In genomic region chr6:69232506-69233194, GRCh38 we compare ENCODE assay signal across 1 cellular context.
TF ChIP-seq lines count a peak whose summit lies in the region.

No MANE protein-coding gene starts in this region.

TF ChIP-seq in HepG2, 621 proteins besides CTCF, POLR2A, EP300 and RAD21 (continued from another document and continues in another):
- no peak for TF ChIP-seq ZBTB40 (IDR thresholded peaks at IDR 0.05)
- TF ChIP-seq ZBTB40 (CRISPR knock-in tag; IDR thresholded peaks at IDR 0.05), result peak; percentile 89
- no peak for TF ChIP-seq CBX1 (IDR thresholded peaks at IDR 0.05; ENCODE audit: low read depth)
- TF ChIP-seq ZSCAN12 (CRISPR knock-in tag; IDR thresholded peaks at IDR 0.05), result peak; percentile 99
- TF ChIP-seq SIX1 (CRISPR knock-in tag; IDR thresholded peaks at IDR 0.05; ENCODE audit: borderline replicate concordance), result peak; percentile 69; the same call in 1 of the 2 replicates
- TF ChIP-seq NFE2L1 (CRISPR knock-in tag; IDR thresholded peaks at IDR 0.05; ENCODE audit: borderline replicate concordance), result no peak
- peak; percentile 95; the same call in 1 of the 2 replicates for TF ChIP-seq ZNF558 (CRISPR knock-in tag; IDR thresholded peaks at IDR 0.05; ENCODE audit: borderline replicate concordance)
- peak; percentile 88; the same call in 1 of the 2 replicates for TF ChIP-seq MLLT10 (CRISPR knock-in tag; IDR thresholded peaks at IDR 0.05)
- peak; percentile 98 for TF ChIP-seq GPN1 (CRISPR knock-in tag; IDR thresholded peaks at IDR 0.05; ENCODE audit: borderline replicate concordance)
- TF ChIP-seq AKNA (CRISPR knock-in tag; IDR thresholded peaks at IDR 0.05; ENCODE audit: borderline replicate concordance), result peak; percentile 97
- TF ChIP-seq KDM5B (CRISPR knock-in tag; IDR thresholded peaks at IDR 0.05; ENCODE audit: borderline replicate concordance), result peak; percentile 89
- TF ChIP-seq IKZF4 (CRISPR knock-in tag; IDR thresholded peaks at IDR 0.05; ENCODE audit: borderline replicate concordance, low read depth, not compliant biosample characterization), result peak; percentile 97
- peak; percentile 74; the same call in 1 of the 2 replicates for TF ChIP-seq HOXA9 (CRISPR knock-in tag; IDR thresholded peaks at IDR 0.05; ENCODE audit: borderline replicate concordance)
- no peak for TF ChIP-seq NONO (IDR thresholded peaks at IDR 0.05)
- no peak for TF ChIP-seq NONO (CRISPR knock-in tag; conservative IDR thresholded peaks at IDR 0.05)
- peak; percentile 95 for TF ChIP-seq ATF7-NPFF (CRISPR knock-in tag; IDR thresholded peaks at IDR 0.05; ENCODE audit: low read depth)
- TF ChIP-seq FOXO1 (CRISPR knock-in tag; IDR thresholded peaks at IDR 0.05), result peak; percentile 91
- no peak for TF ChIP-seq ZNF572 (CRISPR knock-in tag; IDR thresholded peaks at IDR 0.05)
- 0 out of 2 replicates have a peak, but pooled peaks have one; percentile 81 for TF ChIP-seq ZNF343 (CRISPR knock-in tag; IDR thresholded peaks at IDR 0.05)
- TF ChIP-seq ZNF512 (CRISPR knock-in tag; IDR thresholded peaks at IDR 0.05), result no peak
- TF ChIP-seq RARG (CRISPR knock-in tag; IDR thresholded peaks at IDR 0.05; ENCODE audit: low read depth), result no peak
- TF ChIP-seq SRF (IDR thresholded peaks at IDR 0.05; ENCODE audit: low read depth, low read length), result no peak
- TF ChIP-seq ZSCAN25 (CRISPR knock-in tag; IDR thresholded peaks at IDR 0.05), result peak; percentile 82; the same call in 1 of the 2 replicates
- TF ChIP-seq KIAA2018 (CRISPR knock-in tag; IDR thresholded peaks at IDR 0.05; ENCODE audit: borderline replicate concordance), result no peak
- no peak for TF ChIP-seq CEBPZ (IDR thresholded peaks at IDR 0.05; ENCODE audit: low read length)
- TF ChIP-seq POLR2G (IDR thresholded peaks at IDR 0.05; ENCODE audit: low read depth, low read length), result no peak
